In genomic region chr12:104215638-104216297, GRCh38 we compare ENCODE assay signal across 8 cellular contexts. TPM values are rescaled to one million over a fixed set of nuclear protein-coding genes. Genes with fewer than 3 reads are reported as not detected.
DNase-seq lines count a peak whose midpoint lies in the region; ATAC-seq and TF ChIP-seq lines count a peak whose summit lies in the region.

Gene TXNRD1 (plus strand): TSS chr12:104215779. CDS start chr12:104215803, 24 bp downstream.

- H3K9me2 ChIP-seq in SU-DHL-6 (replicated peaks; ENCODE audit: insufficient read depth, low read length): no peaks in the 10 kb centered on the region

- no peaks in the 10 kb centered on the region for H4K20me1 ChIP-seq in SU-DHL-6 (ENCODE audit: low read depth, low read length)

- H3K27me3 Mint-ChIP-seq in activated naive CD8-positive, alpha-beta T cell treated with anti-CD3 and anti-CD28 coated beads for 36 hours: no peaks in the 10 kb centered on the region

- ATAC-seq in GM18873 (IDR thresholded peaks at IDR 0.05; ENCODE audit: low FRiP score, unreplicated experiment): peak; percentile 82
- ATAC-seq in HG03139 (IDR thresholded peaks at IDR 0.05; ENCODE audit: unreplicated experiment): peak; percentile 93
- peak; percentile 61 to 95 (median 94) for ATAC-seq in heart left ventricle

- H3K36me3 ChIP-seq in ACC112 (ENCODE audit: insufficient read depth, low read length) (no peaks in the 10 kb centered on the region), SU-DHL-6 (ENCODE audit: low read length) (no peaks in the 10 kb centered on the region), heart left ventricle (no peaks in the 10 kb centered on the region), tibial nerve (no peaks in the 10 kb centered on the region)

- H3K9me3 ChIP-seq in SU-DHL-6 (ENCODE audit: insufficient read depth, low read length) (no peaks in the 10 kb centered on the region), heart left ventricle (no peaks in the 10 kb centered on the region), tibial nerve (no peaks in the 10 kb centered on the region)

- H3K4me1 Mint-ChIP-seq in activated naive CD8-positive, alpha-beta T cell treated with anti-CD3 and anti-CD28 coated beads for 36 hours: peaks cover 31% of the 10 kb centered on the region

- H3K4me3 ChIP-seq in ACC112 (ENCODE audit: low read depth, low read length) (peak within 1 kb of the TSS; percentile 78), SU-DHL-6 (ENCODE audit: insufficient read depth, low read length, poor library complexity, severe bottlenecking) (peak within 1 kb of the TSS; percentile 29), heart left ventricle (peak within 1 kb of the TSS; percentile 37 to 82 (median 65)), tibial nerve (peak within 1 kb of the TSS; percentile 52 to 74 (median 58))

- peak within 1 kb of the TSS; percentile 54 for H3K27ac Mint-ChIP-seq in activated naive CD8-positive, alpha-beta T cell treated with anti-CD3 and anti-CD28 coated beads for 36 hours

- H3F3A ChIP-seq in SU-DHL-6 (ENCODE audit: insufficient read depth): no peaks in the 10 kb centered on the region

- H3K9me3 Mint-ChIP-seq in activated naive CD8-positive, alpha-beta T cell treated with anti-CD3 and anti-CD28 coated beads for 36 hours: peaks cover 2% of the 10 kb centered on the region

- peaks cover 7% of the 10 kb centered on the region for H3K36me3 Mint-ChIP-seq in activated naive CD8-positive, alpha-beta T cell treated with anti-CD3 and anti-CD28 coated beads for 36 hours

- H3K79me2 ChIP-seq in ACC112 (ENCODE audit: control insufficient read depth, insufficient read depth, low read length, unreplicated experiment) (peaks cover 12% of the 10 kb centered on the region), SU-DHL-6 (ENCODE audit: insufficient read depth, low read length) (no peaks in the 10 kb centered on the region)

- H3K27me3 ChIP-seq in ACC112 (ENCODE audit: insufficient read depth, low read length) (no peaks in the 10 kb centered on the region), SU-DHL-6 (ENCODE audit: low read length) (no peaks in the 10 kb centered on the region), heart left ventricle (no peaks in the 10 kb centered on the region), tibial nerve (no peaks in the 10 kb centered on the region)

- peak within 1 kb of the TSS; percentile 25 for H3K27ac ChIP-seq in ACC112 (ENCODE audit: low read depth, low read length)
- no peak within 1 kb of the TSS for H3K27ac ChIP-seq in SU-DHL-6 (ENCODE audit: low read depth, low read length)
- H3K27ac ChIP-seq in heart left ventricle: peak within 1 kb of the TSS; percentile 46 to 95 (median 81)
- H3K27ac ChIP-seq in tibial nerve: peak within 1 kb of the TSS; percentile 69 to 85 (median 80)

- TF ChIP-seq CTCF in SU-DHL-6 (IDR thresholded peaks at IDR 0.05; ENCODE audit: insufficient read depth, low read length, poor library complexity, severe bottlenecking): peak; percentile 92
- TF ChIP-seq CTCF in heart left ventricle (IDR thresholded peaks at IDR 0.05): peak; percentile 76 to 94 (median 88)
- peak; percentile 79 to 89 (median 85) for TF ChIP-seq CTCF in tibial nerve (IDR thresholded peaks at IDR 0.05)

- H3K4me1 ChIP-seq in ACC112 (ENCODE audit: control insufficient read depth, insufficient read depth, low read length, unreplicated experiment) (peaks cover 22% of the 10 kb centered on the region), heart left ventricle (peaks cover 5 to 32% (median 18%) of the 10 kb centered on the region in 12 donors), tibial nerve (peaks cover 0 to 23% (median 8%) of the 10 kb centered on the region in 4 donors)

- TF ChIP-seq POLR2A in heart left ventricle (IDR thresholded peaks at IDR 0.05) (peak in 1 of 2 donors; percentile 65), tibial nerve (IDR thresholded peaks at IDR 0.05) (peak in 1 of 2 donors; percentile 37)

- peak within 1 kb of the TSS; percentile 28; the same call in 1 of the 2 replicates for H3K9ac ChIP-seq in SU-DHL-6 (ENCODE audit: low read length)

- H3K4me3 Mint-ChIP-seq in activated naive CD8-positive, alpha-beta T cell treated with anti-CD3 and anti-CD28 coated beads for 36 hours: peak within 1 kb of the TSS; percentile 73

- peak within 1 kb of the TSS; percentile 52 for H3K4me2 ChIP-seq in SU-DHL-6 (ENCODE audit: low read depth, low read length, poor library complexity, severe bottlenecking)

- peak in 1 of 2 donors; percentile 78 for TF ChIP-seq EP300 in tibial nerve (IDR thresholded peaks at IDR 0.05)

- peak within 1 kb of the TSS; percentile 57 for H2AFZ ChIP-seq in ACC112 (ENCODE audit: low read length, unreplicated experiment)
- H2AFZ ChIP-seq in SU-DHL-6 (ENCODE audit: low read depth, low read length, severe bottlenecking): peak within 1 kb of the TSS; percentile 92

- DNase-seq in activated naive CD8-positive, alpha-beta T cell treated with anti-CD3 and anti-CD28 coated beads for 36 hours: peak; percentile 90
- peak; percentile 86 to 92 (median 89) for DNase-seq in heart left ventricle
- DNase-seq in pons (ENCODE audit: low spot score): peak; percentile 43
- DNase-seq in tibial nerve (ENCODE audit: low spot score in 2 of 2): peak; percentile 55 to 64

- intact Hi-C loops in heart left ventricle (cut with DNase I): loop anchor here in 9 of 10 donors (1.0 to 10.0 kb wide), 8 partner anchors 71 to 659 kb away; partner anchors contain the start of gene EID3 (in 5 of the 9)

- WGBS in heart left ventricle, 4 donors: 2 to 3% (median 2%) methylated on average over 42 to 71 of the region's 71 CpGs
- 4 to 10% methylated on average over 44 to 50 of the region's 71 CpGs for WGBS in tibial nerve, 2 donors

RNA-seq across cellular contexts. Expression of gene TXNRD1, which starts in this region (rescaled TPM):
- total RNA-seq in activated naive CD8-positive, alpha-beta T cell treated with anti-CD3 and anti-CD28 coated beads for 36 hours: 100 to 1,000 TPM; 120 to 125 TPM
- total RNA-seq in heart left ventricle (100 to 1,000 TPM in 4 of 9 donors, 10 to 100 TPM in 5; 66.1 to 384 (median 90.8) TPM), tibial nerve (100 to 1,000 TPM; 111 to 140 (median 128) TPM)
- polyA plus RNA-seq in heart left ventricle: 100 to 1,000 TPM in 1 of 2 donors, 10 to 100 TPM in 1; 26.6 to 206 TPM
